ENCODE assay signal across 20 cellular contexts in genomic region chr15:68421798-68422402, GRCh38. TPM values are rescaled to one million over a fixed set of nuclear protein-coding genes. Genes with fewer than 3 reads are reported as not detected.
A peak's percentile ranks its signal among the peaks of the same experiment; 100 is the strongest.
DNase-seq lines count a peak whose midpoint lies in the region; ATAC-seq, FAIRE-seq and TF ChIP-seq lines count a peak whose summit lies in the region.
"Had no signal": no experiment of that assay in that cellular context is flagged by ENCODE, and none has a peak within 500 bp of the region (broad histone marks: within the 10 kb centered on the region; RNA-seq: fewer than 3 reads in every experiment).

No MANE protein-coding gene starts in this region.

- no peak for TF ChIP-seq POLR2A in A549 (IDR thresholded peaks at IDR 0.05; ENCODE audit: low read length)

- H4K91ac ChIP-seq in H9 (ENCODE audit: insufficient read length, low read depth, low read length) = no peak overlapping the region

- no peak overlapping the region for H2BK20ac ChIP-seq in H9 (ENCODE audit: low read depth, low read length, poor library complexity, severe bottlenecking)

- no peak overlapping the region for H2BK15ac ChIP-seq in H9 (ENCODE audit: low read depth, low read length)

- no peak overlapping the region for H2AFZ ChIP-seq in H9 (ENCODE audit: low read length)
- H2AFZ ChIP-seq in osteoblast (ENCODE audit: low read length) = no peak overlapping the region

- no peaks in the 10 kb centered on the region for H3K23me2 ChIP-seq in H9 (ENCODE audit: insufficient read length, low read depth, low read length, poor library complexity, severe bottlenecking)

- no peak overlapping the region for H4K5ac ChIP-seq in H9 (ENCODE audit: insufficient read length, low read depth, low read length)

- H3K4me2 ChIP-seq in A549 (peak overlapping the region; percentile 67), H9 (ENCODE audit: insufficient read depth, insufficient read length, low read length) (no peak overlapping the region), osteoblast (ENCODE audit: insufficient read depth, low read length) (peak overlapping the region; percentile 51)

- WGBS in A549 (ENCODE audit: missing lambda C conversion rate) = 78% methylated on average over 14 of the region's 14 CpGs
- no CpG with 5 or more reads among the region's 14 CpGs for WGBS in H9 (ENCODE audit: extremely low coverage, insufficient read length, low lambda C conversion rate)

- H3K9me3 ChIP-seq in A549 = no peaks in the 10 kb centered on the region
- no peaks in the 10 kb centered on the region for H3K9me3 ChIP-seq in H9 (ENCODE audit: control insufficient read depth, low read depth, low read length)
- H3K9me3 ChIP-seq in osteoblast (ENCODE audit: low read depth, low read length) = no peaks in the 10 kb centered on the region
- H3K9me3 ChIP-seq in naive thymus-derived CD4-positive, alpha-beta T cell (ENCODE audit: control insufficient read depth in 2 of 3, low read length in 3 of 3) = no peaks in the 10 kb centered on the region
- H3K9me3 ChIP-seq: colonic mucosa, tibial nerve had no signal

- no peak overlapping the region for H3K4ac ChIP-seq in H9 (ENCODE audit: low read depth, low read length)

- no peak overlapping the region for H3K27ac Mint-ChIP-seq in H9
- no peak overlapping the region for H3K27ac Mint-ChIP-seq in naive thymus-derived CD4-positive, alpha-beta T cell
- no peak overlapping the region for H3K27ac Mint-ChIP-seq in activated CD4-positive, alpha-beta memory T cell treated with anti-CD3 and anti-CD28 coated beads, Interleukin-2, amount 10 ng/mL, durations not matched to agents 7 days and 5 days
- H3K27ac Mint-ChIP-seq: activated naive CD8-positive, alpha-beta T cell treated with anti-CD3 and anti-CD28 coated beads, Interleukin-2, amount 10 ng/mL, durations not matched to agents 7 days and 5 days; naive B cell had no signal

- no peak for FAIRE-seq in A549 (lab: Jason Lieb, UNC)
- FAIRE-seq: K562, RCC 7860 had no signal

- H2BK5ac ChIP-seq in H9 (ENCODE audit: insufficient read length, low read length) = no peak overlapping the region

- no peak overlapping the region for H2AK5ac ChIP-seq in H9 (ENCODE audit: insufficient read length, low read length)

- H3K9me3 Mint-ChIP-seq in H9 = no peaks in the 10 kb centered on the region
- H3K9me3 Mint-ChIP-seq in naive thymus-derived CD4-positive, alpha-beta T cell = no peaks in the 10 kb centered on the region
- no peaks in the 10 kb centered on the region for H3K9me3 Mint-ChIP-seq in activated CD4-positive, alpha-beta memory T cell treated with anti-CD3 and anti-CD28 coated beads, Interleukin-2, amount 10 ng/mL, durations not matched to agents 7 days and 5 days
- H3K9me3 Mint-ChIP-seq: activated naive CD8-positive, alpha-beta T cell treated with anti-CD3 and anti-CD28 coated beads, Interleukin-2, amount 10 ng/mL, durations not matched to agents 7 days and 5 days; naive B cell had no signal

- CTCF ChIA-PET in A549 (lab: Yijun Ruan, JAX) = interaction anchor here (1.0 kb wide), 1 partner anchor 10 kb away, joined by 3 read pairs; no protein-coding TSS in a partner anchor
- CTCF ChIA-PET in naive thymus-derived CD4-positive, alpha-beta T cell (lab: Charles Lee) = interaction anchor here (0.6 kb wide), 1 partner anchor 116 kb away, joined by 5 read pairs; no protein-coding TSS in a partner anchor
- CTCF ChIA-PET in activated CD4-positive, alpha-beta memory T cell treated with anti-CD3 and anti-CD28 coated beads, Interleukin-2, amount 10 ng/mL, durations not matched to agents 7 days and 5 days (lab: Charles Lee) = no interaction called here

- intact Hi-C loops in naive thymus-derived CD4-positive, alpha-beta T cell (cut with micrococcal nuclease) = no loop called here

- TF ChIP-seq RAD21 in A549 (conservative IDR thresholded peaks at IDR 0.05 in 1 of 2, IDR thresholded peaks at IDR 0.05 in 1 of 2) = no peak

- H3K79me1 ChIP-seq in H9 (ENCODE audit: insufficient read depth, low read depth, low read length, poor library complexity, severe bottlenecking) = no peaks in the 10 kb centered on the region

- no peaks in the 10 kb centered on the region for H3K79me2 ChIP-seq in H9 (ENCODE audit: insufficient read depth, low read length)
- peaks cover 88% of the 10 kb centered on the region for H3K79me2 ChIP-seq in osteoblast (ENCODE audit: insufficient read depth, low read length)

- no peak for DNase-seq in A549 (ENCODE audit: low read depth in 1 of 2, low spot score in 1 of 2)
- peak; percentile 26 for DNase-seq in H9
- peak; percentile 66 for DNase-seq in coronary artery (ENCODE audit: low spot score)
- DNase-seq in osteoblast (ENCODE audit: insufficient read length, low spot score, missing footprints) = peak; percentile 65
- DNase-seq in naive thymus-derived CD4-positive, alpha-beta T cell = no peak
- DNase-seq in activated CD4-positive, alpha-beta memory T cell treated with anti-CD3 and anti-CD28 coated beads, Interleukin-2, amount 10 ng/mL, durations not matched to agents 7 days and 5 days = no peak
- DNase-seq: ACHN; activated naive CD8-positive, alpha-beta T cell treated with anti-CD3 and anti-CD28 coated beads, Interleukin-2, amount 10 ng/mL, durations not matched to agents 7 days and 5 days; erythroblast; GOT3; hippocampal formation; naive B cell; stimulated activated CD4-positive, alpha-beta T cell treated with anti-CD3 and anti-CD28 coated beads, Interleukin-2, amount 100 ng/mL, for 24 hours; T-helper 2 cell had no signal

- ATAC-seq in A549 = 0 out of 6 replicates have a peak, but pooled peaks of 1 of the 2 experiments have one; percentile 7
- no peak for ATAC-seq in GM21717 (IDR thresholded peaks at IDR 0.05; ENCODE audit: unreplicated experiment)
- no peak for ATAC-seq in GM19455 (IDR thresholded peaks at IDR 0.05; ENCODE audit: unreplicated experiment)
- ATAC-seq in naive thymus-derived CD4-positive, alpha-beta T cell = no peak

- H3K23ac ChIP-seq in H9 (ENCODE audit: insufficient read length, low read depth, low read length) = no peak overlapping the region

- no peak overlapping the region for H2BK120ac ChIP-seq in H9 (ENCODE audit: low read depth, low read length, poor library complexity, severe bottlenecking)

- H3K36me3 Mint-ChIP-seq in H9 (ENCODE audit: insufficient read depth in 1 of 3, low read depth in 3 of 3) = no peaks in the 10 kb centered on the region
- no peaks in the 10 kb centered on the region for H3K36me3 Mint-ChIP-seq in naive thymus-derived CD4-positive, alpha-beta T cell
- no peaks in the 10 kb centered on the region for H3K36me3 Mint-ChIP-seq in activated CD4-positive, alpha-beta memory T cell treated with anti-CD3 and anti-CD28 coated beads, Interleukin-2, amount 10 ng/mL, durations not matched to agents 7 days and 5 days (ENCODE audit: low read depth)
- H3K36me3 Mint-ChIP-seq: activated naive CD8-positive, alpha-beta T cell treated with anti-CD3 and anti-CD28 coated beads, Interleukin-2, amount 10 ng/mL, durations not matched to agents 7 days and 5 days; naive B cell had no signal

- peaks cover 52% of the 10 kb centered on the region for H3K4me1 ChIP-seq in A549
- peaks cover 5% of the 10 kb centered on the region; the same call in 1 of the 2 replicates for H3K4me1 ChIP-seq in H9 (ENCODE audit: insufficient read depth, low read length)
- H3K4me1 ChIP-seq in osteoblast (ENCODE audit: insufficient read depth, low read length) = peaks cover 77% of the 10 kb centered on the region
- no peaks in the 10 kb centered on the region for H3K4me1 ChIP-seq in naive thymus-derived CD4-positive, alpha-beta T cell (ENCODE audit: control insufficient read depth in 2 of 2, insufficient read depth in 2 of 2, low read length in 2 of 2)
- H3K4me1 ChIP-seq: colonic mucosa had no signal

- 0 out of 3 replicates have a peak overlapping the region, but pooled peaks have one; percentile 17 for H3K4me3 ChIP-seq in A549
- H3K4me3 ChIP-seq in coronary artery = no peak overlapping the region
- H3K4me3 ChIP-seq in osteoblast (ENCODE audit: insufficient read depth, low read length) = peak overlapping the region; percentile 23
- no peak overlapping the region for H3K4me3 ChIP-seq in naive thymus-derived CD4-positive, alpha-beta T cell (ENCODE audit: low read length)
- H3K4me3 ChIP-seq: colonic mucosa, K562, tibial nerve had no signal

- H4K20me1 ChIP-seq in H9 (ENCODE audit: control insufficient read depth, insufficient read depth, insufficient read length) (no peaks in the 10 kb centered on the region), osteoblast (ENCODE audit: insufficient read depth, low read length) (peaks cover 70% of the 10 kb centered on the region)

- H3K27ac ChIP-seq in A549 (peak overlapping the region; percentile 79 to 82), H9 (ENCODE audit: insufficient read length, low read depth, low read length) (no peak overlapping the region), coronary artery (peak overlapping the region; percentile 48 to 82), osteoblast (ENCODE audit: low read depth, low read length) (peak overlapping the region; percentile 54)
- no peak overlapping the region for H3K27ac ChIP-seq in naive thymus-derived CD4-positive, alpha-beta T cell (ENCODE audit: low read depth, low read length)
- H3K27ac ChIP-seq: colonic mucosa had no signal

- no peak overlapping the region for H3T11ph ChIP-seq in H9 (ENCODE audit: low read length)

- H2BK12ac ChIP-seq in H9 (ENCODE audit: insufficient read length, low read depth, low read length) = no peak overlapping the region

- TF ChIP-seq CTCF in A549 (IDR thresholded peaks at IDR 0.05) = no peak
- TF ChIP-seq CTCF in H9 (conservative IDR thresholded peaks at IDR 0.05) = no peak
- no peak for TF ChIP-seq CTCF in coronary artery (IDR thresholded peaks at IDR 0.05)
- no peak for TF ChIP-seq CTCF in osteoblast (IDR thresholded peaks at IDR 0.05; ENCODE audit: extremely low read depth, low read depth, low read length)

- H3K18ac ChIP-seq in H9 (ENCODE audit: insufficient read length, low read depth, low read length) = no peak overlapping the region

- no peak for TF ChIP-seq EP300 in A549 (IDR thresholded peaks at IDR 0.05)

- no peak overlapping the region for H4K8ac ChIP-seq in H9 (replicated peaks; ENCODE audit: insufficient read length, low read depth, low read length)

- H3K56ac ChIP-seq in H9 (ENCODE audit: insufficient read length, low read depth, low read length) = no peak overlapping the region

- H3K4me3 Mint-ChIP-seq in H9 = no peak overlapping the region; a peak in 1 of 5 replicates
- H3K4me3 Mint-ChIP-seq in naive thymus-derived CD4-positive, alpha-beta T cell = no peak overlapping the region
- H3K4me3 Mint-ChIP-seq in activated CD4-positive, alpha-beta memory T cell treated with anti-CD3 and anti-CD28 coated beads, Interleukin-2, amount 10 ng/mL, durations not matched to agents 7 days and 5 days = no peak overlapping the region
- H3K4me3 Mint-ChIP-seq: activated naive CD8-positive, alpha-beta T cell treated with anti-CD3 and anti-CD28 coated beads, Interleukin-2, amount 10 ng/mL, durations not matched to agents 7 days and 5 days; naive B cell had no signal

- H3K36me3 ChIP-seq in osteoblast (ENCODE audit: insufficient read depth, low read length) = peaks cover 54% of the 10 kb centered on the region
- no peaks in the 10 kb centered on the region for H3K36me3 ChIP-seq in naive thymus-derived CD4-positive, alpha-beta T cell (ENCODE audit: control insufficient read depth in 2 of 3, insufficient read depth in 3 of 3, low read length in 3 of 3)
- H3K36me3 ChIP-seq: colonic mucosa, tibial nerve had no signal

- POLR2A ChIA-PET in A549 (lab: Yijun Ruan, JAX) = no interaction called here
- POLR2A ChIA-PET in naive thymus-derived CD4-positive, alpha-beta T cell (lab: Charles Lee) = no interaction called here
- POLR2A ChIA-PET in activated CD4-positive, alpha-beta memory T cell treated with anti-CD3 and anti-CD28 coated beads, Interleukin-2, amount 10 ng/mL, durations not matched to agents 7 days and 5 days (lab: Charles Lee) = no interaction called here

- H3K14ac ChIP-seq in H9 (ENCODE audit: insufficient read depth, low read length) = no peak overlapping the region

- H3K4me1 Mint-ChIP-seq in H9 = peaks cover 16 to 32% of the 10 kb centered on the region in 2 experiments
- no peaks in the 10 kb centered on the region for H3K4me1 Mint-ChIP-seq in naive thymus-derived CD4-positive, alpha-beta T cell
- H3K4me1 Mint-ChIP-seq in activated CD4-positive, alpha-beta memory T cell treated with anti-CD3 and anti-CD28 coated beads, Interleukin-2, amount 10 ng/mL, durations not matched to agents 7 days and 5 days = no peaks in the 10 kb centered on the region
- H3K4me1 Mint-ChIP-seq: naive B cell had no signal

- H3K27me3 ChIP-seq in H9 (ENCODE audit: insufficient read depth, low read length) (no peaks in the 10 kb centered on the region), osteoblast (ENCODE audit: insufficient read depth, low read length) (no peaks in the 10 kb centered on the region)
- no peaks in the 10 kb centered on the region for H3K27me3 ChIP-seq in naive thymus-derived CD4-positive, alpha-beta T cell (ENCODE audit: control insufficient read depth in 2 of 2, insufficient read depth in 2 of 2, low read length in 2 of 2)
- H3K27me3 ChIP-seq: colonic mucosa, tibial nerve had no signal

- H3K27me3 Mint-ChIP-seq in H9 (ENCODE audit: low read depth) = peaks cover 29% of the 10 kb centered on the region
- H3K27me3 Mint-ChIP-seq in naive thymus-derived CD4-positive, alpha-beta T cell = peaks cover under 1 to 6% (median 4%) of the 10 kb centered on the region in 5 donors
- no peaks in the 10 kb centered on the region for H3K27me3 Mint-ChIP-seq in activated CD4-positive, alpha-beta memory T cell treated with anti-CD3 and anti-CD28 coated beads, Interleukin-2, amount 10 ng/mL, durations not matched to agents 7 days and 5 days

- no peak overlapping the region for H3K9ac ChIP-seq in H9 (ENCODE audit: extremely low read depth, insufficient read length, low read length)

RNA-seq across cellular contexts. Expression of gene ITGA11, which starts 10.1 kb away (rescaled TPM):
- 8.3 and 13.2 TPM in 2 replicates for polyA plus RNA-seq in A549 (2011; rRNA removed)
- polyA plus RNA-seq in A549 (2012; cell fraction: cytosol; rRNA removed) = 3.6 and 5.5 TPM in 2 replicates
- polyA plus RNA-seq in A549 (2012; cell fraction: nucleus; rRNA removed) = 14.2 and 15.0 TPM in 2 replicates
- 10.1 to 22.0 TPM (median 17.2 TPM) in 3 replicates for polyA plus RNA-seq in A549 (2017; fragmentation: RNase III; extraction: RNeasy Plus Mini Kit Qiagen cat#74134 plus additional on column Dnase treatment)
- 19.0 and 22.2 TPM in 2 replicates for polyA minus RNA-seq in A549 (2011; rRNA and poly(A)+ RNA removed)
- 0.07 TPM in 1 of 2 replicates, not detected in the other for total RNA-seq in H9 (2021)
- total RNA-seq in osteoblast = 567 and 697 TPM in 2 replicates
- total RNA-seq in naive thymus-derived CD4-positive, alpha-beta T cell = 1 to 10 TPM in 1 of 5 experiments, under 1 TPM in 3, not detected in 1; 0.03 to 1.1 (median 0.15) TPM
- polyA plus RNA-seq in naive thymus-derived CD4-positive, alpha-beta T cell = under 1 TPM in 1 of 2 donors, not detected in 1; 0.02 TPM
- total RNA-seq in activated CD4-positive, alpha-beta memory T cell treated with anti-CD3 and anti-CD28 coated beads, Interleukin-2, amount 10 ng/mL, durations not matched to agents 7 days and 5 days = under 1 TPM; 0.20 to 0.73 TPM
- total RNA-seq: K562 had no signal

Comparison
In these comparisons a context has a peak if more than half of its experiments do, and no peak if none do; other contexts are left out.
1. DNase-seq: peak in H9 (single experiment), coronary artery (single experiment) and osteoblast (single experiment); none in A549 (0 of 2), naive thymus-derived CD4-positive, alpha-beta T cell (0 of 9) and activated CD4-positive, alpha-beta memory T cell treated with anti-CD3 and anti-CD28 coated beads, Interleukin-2, amount 10 ng/mL, durations not matched to agents 7 days and 5 days (single experiment).
2. H3K27ac ChIP-seq: peak in A549 (2 of 2), coronary artery (2 of 2) and osteoblast (single experiment); none in H9 (single experiment) and naive thymus-derived CD4-positive, alpha-beta T cell (single experiment).
3. H3K4me3 ChIP-seq: peak in A549 (single experiment) and osteoblast (single experiment); none in coronary artery (single experiment) and naive thymus-derived CD4-positive, alpha-beta T cell (single experiment).
4. RNA of gene ITGA11, which starts 10.1 kb away (total RNA-seq): 567 to 697 TPM in osteoblast; 0.20 to 0.73 TPM in activated CD4-positive, alpha-beta memory T cell treated with anti-CD3 and anti-CD28 coated beads, Interleukin-2, amount 10 ng/mL, durations not matched to agents 7 days and 5 days, 0.03 to 1.1 TPM in naive thymus-derived CD4-positive, alpha-beta T cell and 0.07 TPM in H9; every median in the first group is over 100 times any median in the second.